In genomic region chr17:4949321-4950074, GRCh38 we compare ENCODE assay signal across 1 cellular context.
TF ChIP-seq lines count a peak whose summit lies in the region.

No MANE protein-coding gene starts in this region.

TF ChIP-seq in WTC11, 78 proteins besides CTCF, POLR2A, EP300 and RAD21 (continued from another document and continues in another):
- TF ChIP-seq, protein P1, sequence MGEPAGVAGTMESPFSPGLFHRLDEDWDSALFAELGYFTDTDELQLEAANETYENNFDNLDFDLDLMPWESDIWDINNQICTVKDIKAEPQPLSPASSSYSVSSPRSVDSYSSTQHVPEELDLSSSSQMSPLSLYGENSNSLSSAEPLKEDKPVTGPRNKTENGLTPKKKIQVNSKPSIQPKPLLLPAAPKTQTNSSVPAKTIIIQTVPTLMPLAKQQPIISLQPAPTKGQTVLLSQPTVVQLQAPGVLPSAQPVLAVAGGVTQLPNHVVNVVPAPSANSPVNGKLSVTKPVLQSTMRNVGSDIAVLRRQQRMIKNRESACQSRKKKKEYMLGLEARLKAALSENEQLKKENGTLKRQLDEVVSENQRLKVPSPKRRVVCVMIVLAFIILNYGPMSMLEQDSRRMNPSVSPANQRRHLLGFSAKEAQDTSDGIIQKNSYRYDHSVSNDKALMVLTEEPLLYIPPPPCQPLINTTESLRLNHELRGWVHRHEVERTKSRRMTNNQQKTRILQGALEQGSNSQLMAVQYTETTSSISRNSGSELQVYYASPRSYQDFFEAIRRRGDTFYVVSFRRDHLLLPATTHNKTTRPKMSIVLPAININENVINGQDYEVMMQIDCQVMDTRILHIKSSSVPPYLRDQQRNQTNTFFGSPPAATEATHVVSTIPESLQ (CRISPR knock-in tag; IDR thresholded peaks at IDR 0.05) = no peak
- no peak for TF ChIP-seq IRF2 (CRISPR knock-in tag; IDR thresholded peaks at IDR 0.05; ENCODE audit: borderline replicate concordance, low read depth)
- TF ChIP-seq ZNF263 (CRISPR knock-in tag; IDR thresholded peaks at IDR 0.05; ENCODE audit: low read depth) = no peak
- no peak for TF ChIP-seq NR1H2 (CRISPR knock-in tag; IDR thresholded peaks at IDR 0.05)
- TF ChIP-seq NFATC4 (CRISPR knock-in tag; IDR thresholded peaks at IDR 0.05) = no peak
- TF ChIP-seq, protein P2, sequence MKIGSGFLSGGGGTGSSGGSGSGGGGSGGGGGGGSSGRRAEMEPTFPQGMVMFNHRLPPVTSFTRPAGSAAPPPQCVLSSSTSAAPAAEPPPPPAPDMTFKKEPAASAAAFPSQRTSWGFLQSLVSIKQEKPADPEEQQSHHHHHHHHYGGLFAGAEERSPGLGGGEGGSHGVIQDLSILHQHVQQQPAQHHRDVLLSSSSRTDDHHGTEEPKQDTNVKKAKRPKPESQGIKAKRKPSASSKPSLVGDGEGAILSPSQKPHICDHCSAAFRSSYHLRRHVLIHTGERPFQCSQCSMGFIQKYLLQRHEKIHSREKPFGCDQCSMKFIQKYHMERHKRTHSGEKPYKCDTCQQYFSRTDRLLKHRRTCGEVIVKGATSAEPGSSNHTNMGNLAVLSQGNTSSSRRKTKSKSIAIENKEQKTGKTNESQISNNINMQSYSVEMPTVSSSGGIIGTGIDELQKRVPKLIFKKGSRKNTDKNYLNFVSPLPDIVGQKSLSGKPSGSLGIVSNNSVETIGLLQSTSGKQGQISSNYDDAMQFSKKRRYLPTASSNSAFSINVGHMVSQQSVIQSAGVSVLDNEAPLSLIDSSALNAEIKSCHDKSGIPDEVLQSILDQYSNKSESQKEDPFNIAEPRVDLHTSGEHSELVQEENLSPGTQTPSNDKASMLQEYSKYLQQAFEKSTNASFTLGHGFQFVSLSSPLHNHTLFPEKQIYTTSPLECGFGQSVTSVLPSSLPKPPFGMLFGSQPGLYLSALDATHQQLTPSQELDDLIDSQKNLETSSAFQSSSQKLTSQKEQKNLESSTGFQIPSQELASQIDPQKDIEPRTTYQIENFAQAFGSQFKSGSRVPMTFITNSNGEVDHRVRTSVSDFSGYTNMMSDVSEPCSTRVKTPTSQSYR (CRISPR knock-in tag; IDR thresholded peaks at IDR 0.05) = 0 out of 2 replicates have a peak, but pooled peaks have one; percentile 60
- TF ChIP-seq ZNF232 (CRISPR knock-in tag; IDR thresholded peaks at IDR 0.05) = no peak
- TF ChIP-seq, protein P3, sequence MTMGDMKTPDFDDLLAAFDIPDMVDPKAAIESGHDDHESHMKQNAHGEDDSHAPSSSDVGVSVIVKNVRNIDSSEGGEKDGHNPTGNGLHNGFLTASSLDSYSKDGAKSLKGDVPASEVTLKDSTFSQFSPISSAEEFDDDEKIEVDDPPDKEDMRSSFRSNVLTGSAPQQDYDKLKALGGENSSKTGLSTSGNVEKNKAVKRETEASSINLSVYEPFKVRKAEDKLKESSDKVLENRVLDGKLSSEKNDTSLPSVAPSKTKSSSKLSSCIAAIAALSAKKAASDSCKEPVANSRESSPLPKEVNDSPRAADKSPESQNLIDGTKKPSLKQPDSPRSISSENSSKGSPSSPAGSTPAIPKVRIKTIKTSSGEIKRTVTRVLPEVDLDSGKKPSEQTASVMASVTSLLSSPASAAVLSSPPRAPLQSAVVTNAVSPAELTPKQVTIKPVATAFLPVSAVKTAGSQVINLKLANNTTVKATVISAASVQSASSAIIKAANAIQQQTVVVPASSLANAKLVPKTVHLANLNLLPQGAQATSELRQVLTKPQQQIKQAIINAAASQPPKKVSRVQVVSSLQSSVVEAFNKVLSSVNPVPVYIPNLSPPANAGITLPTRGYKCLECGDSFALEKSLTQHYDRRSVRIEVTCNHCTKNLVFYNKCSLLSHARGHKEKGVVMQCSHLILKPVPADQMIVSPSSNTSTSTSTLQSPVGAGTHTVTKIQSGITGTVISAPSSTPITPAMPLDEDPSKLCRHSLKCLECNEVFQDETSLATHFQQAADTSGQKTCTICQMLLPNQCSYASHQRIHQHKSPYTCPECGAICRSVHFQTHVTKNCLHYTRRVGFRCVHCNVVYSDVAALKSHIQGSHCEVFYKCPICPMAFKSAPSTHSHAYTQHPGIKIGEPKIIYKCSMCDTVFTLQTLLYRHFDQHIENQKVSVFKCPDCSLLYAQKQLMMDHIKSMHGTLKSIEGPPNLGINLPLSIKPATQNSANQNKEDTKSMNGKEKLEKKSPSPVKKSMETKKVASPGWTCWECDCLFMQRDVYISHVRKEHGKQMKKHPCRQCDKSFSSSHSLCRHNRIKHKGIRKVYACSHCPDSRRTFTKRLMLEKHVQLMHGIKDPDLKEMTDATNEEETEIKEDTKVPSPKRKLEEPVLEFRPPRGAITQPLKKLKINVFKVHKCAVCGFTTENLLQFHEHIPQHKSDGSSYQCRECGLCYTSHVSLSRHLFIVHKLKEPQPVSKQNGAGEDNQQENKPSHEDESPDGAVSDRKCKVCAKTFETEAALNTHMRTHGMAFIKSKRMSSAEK (CRISPR knock-in tag; IDR thresholded peaks at IDR 0.05; ENCODE audit: borderline replicate concordance) = no peak
- no peak for TF ChIP-seq ELF4 (CRISPR knock-in tag; IDR thresholded peaks at IDR 0.05; ENCODE audit: low read depth)
- TF ChIP-seq AFF4 (CRISPR knock-in tag; IDR thresholded peaks at IDR 0.05; ENCODE audit: borderline replicate concordance) = no peak
- TF ChIP-seq AR (CRISPR knock-in tag; IDR thresholded peaks at IDR 0.05) = no peak
- no peak for TF ChIP-seq NR3C1 (CRISPR knock-in tag; conservative IDR thresholded peaks at IDR 0.05; ENCODE audit: low read depth)
- TF ChIP-seq STAT6 (CRISPR knock-in tag; conservative IDR thresholded peaks at IDR 0.05; ENCODE audit: low read depth) = no peak
- TF ChIP-seq ZNF416 (CRISPR knock-in tag; IDR thresholded peaks at IDR 0.05) = 0 out of 2 replicates have a peak, but pooled peaks have one; percentile 21
- no peak for TF ChIP-seq ZNF396 (CRISPR knock-in tag; IDR thresholded peaks at IDR 0.05; ENCODE audit: borderline replicate concordance)
- no peak for TF ChIP-seq MYBL2 (CRISPR knock-in tag; IDR thresholded peaks at IDR 0.05)
- TF ChIP-seq, protein P4, sequence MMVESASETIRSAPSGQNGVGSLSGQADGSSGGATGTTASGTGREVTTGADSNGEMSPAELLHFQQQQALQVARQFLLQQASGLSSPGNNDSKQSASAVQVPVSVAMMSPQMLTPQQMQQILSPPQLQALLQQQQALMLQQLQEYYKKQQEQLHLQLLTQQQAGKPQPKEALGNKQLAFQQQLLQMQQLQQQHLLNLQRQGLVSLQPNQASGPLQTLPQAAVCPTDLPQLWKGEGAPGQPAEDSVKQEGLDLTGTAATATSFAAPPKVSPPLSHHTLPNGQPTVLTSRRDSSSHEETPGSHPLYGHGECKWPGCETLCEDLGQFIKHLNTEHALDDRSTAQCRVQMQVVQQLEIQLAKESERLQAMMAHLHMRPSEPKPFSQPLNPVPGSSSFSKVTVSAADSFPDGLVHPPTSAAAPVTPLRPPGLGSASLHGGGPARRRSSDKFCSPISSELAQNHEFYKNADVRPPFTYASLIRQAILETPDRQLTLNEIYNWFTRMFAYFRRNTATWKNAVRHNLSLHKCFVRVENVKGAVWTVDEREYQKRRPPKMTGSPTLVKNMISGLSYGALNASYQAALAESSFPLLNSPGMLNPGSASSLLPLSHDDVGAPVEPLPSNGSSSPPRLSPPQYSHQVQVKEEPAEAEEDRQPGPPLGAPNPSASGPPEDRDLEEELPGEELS (CRISPR knock-in tag; IDR thresholded peaks at IDR 0.05) = peak; percentile 49; the same call in 1 of the 2 replicates
- no peak for TF ChIP-seq JAZF1 (CRISPR knock-in tag; IDR thresholded peaks at IDR 0.05)
- peak; percentile 56; the same call in 1 of the 2 replicates for TF ChIP-seq USF1 (CRISPR knock-in tag; IDR thresholded peaks at IDR 0.05)
- TF ChIP-seq SOX15 (CRISPR knock-in tag; IDR thresholded peaks at IDR 0.05) = no peak
- no peak for TF ChIP-seq ZSCAN18 (CRISPR knock-in tag; IDR thresholded peaks at IDR 0.05)
- no peak for TF ChIP-seq RELA (CRISPR knock-in tag; IDR thresholded peaks at IDR 0.05; ENCODE audit: borderline replicate concordance)
- no peak for TF ChIP-seq ZNF512 (CRISPR knock-in tag; IDR thresholded peaks at IDR 0.05; ENCODE audit: borderline replicate concordance)
